In the genomic region with DNA sequence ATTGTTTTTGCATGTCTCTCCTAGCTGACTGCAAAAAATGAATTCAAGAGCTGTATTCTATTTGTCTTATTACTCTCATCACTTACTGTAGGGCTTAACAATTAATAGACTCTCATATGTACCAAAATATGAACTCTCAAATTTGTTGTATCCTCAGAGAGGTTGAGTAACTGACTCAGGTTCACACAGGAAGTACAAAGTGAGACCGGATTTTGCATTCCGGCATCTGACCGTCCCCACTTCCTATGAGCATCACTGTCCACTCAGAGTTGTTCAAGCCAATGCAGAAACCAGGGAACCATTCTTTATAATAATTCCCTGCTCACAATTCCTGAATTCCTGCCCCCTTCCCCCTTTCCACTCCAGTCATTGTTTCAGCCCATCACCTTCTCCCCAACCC, we compare ENCODE assay signal across 15 cellular contexts.
A peak's percentile ranks its signal among the peaks of the same experiment; 100 is the strongest.
DNase-seq lines count a peak whose midpoint lies in the region; ATAC-seq lines count a peak whose summit lies in the region.
"Had no signal": no experiment of that assay in that cellular context is flagged by ENCODE, and none has a peak within 500 bp of the region (broad histone marks: within the 10 kb centered on the region; RNA-seq: fewer than 3 reads in every experiment).

No MANE protein-coding gene starts in this region.

- in situ Hi-C loops in ACHN (cut with HindIII; ENCODE audit: low pct_ligation_motif_present, low pct_unique_long_range_greater_than_20kb, low sequenced_read_pairs): no loop called here

- H3K9me3 ChIP-seq in effector memory CD4-positive, alpha-beta T cell (ENCODE audit: control insufficient read depth, low read length): no peaks in the 10 kb centered on the region
- H3K9me3 ChIP-seq: SJSA1 had no signal

- peaks cover 36% of the 10 kb centered on the region for H3K4me1 ChIP-seq in effector memory CD4-positive, alpha-beta T cell (ENCODE audit: control insufficient read depth, insufficient read depth, low read length, poor library complexity, severe bottlenecking)

- no peaks in the 10 kb centered on the region for H3K9me3 Mint-ChIP-seq in T-helper 1 cell treated with Interleukin-12 subunit alpha and Interleukin-12 subunit beta and Interleukin-4 antibody, amounts not matched to agents 30 μg/mL and 1 μg/mL, for 36 hours
- H3K9me3 Mint-ChIP-seq in stimulated activated naive CD8-positive, alpha-beta T cell treated with anti-CD3 and anti-CD28 coated beads, Interleukin-15, amount 100 ng/mL, for 72 hours: no peaks in the 10 kb centered on the region

- no peak overlapping the region for H3K4me3 ChIP-seq in effector memory CD4-positive, alpha-beta T cell (ENCODE audit: insufficient read depth, low read depth, low read length, poor library complexity, severe bottlenecking)
- H3K4me3 ChIP-seq: lung, SJSA1 had no signal

- H3K4me1 Mint-ChIP-seq in T-helper 1 cell treated with Interleukin-12 subunit alpha and Interleukin-12 subunit beta and Interleukin-4 antibody, amounts not matched to agents 30 μg/mL and 1 μg/mL, for 36 hours (ENCODE audit: low read depth): peaks cover 53% of the 10 kb centered on the region
- H3K4me1 Mint-ChIP-seq in stimulated activated naive CD8-positive, alpha-beta T cell treated with anti-CD3 and anti-CD28 coated beads, Interleukin-15, amount 100 ng/mL, for 72 hours: peaks cover 86% of the 10 kb centered on the region

- peak overlapping the region; percentile 84 for H3K27ac Mint-ChIP-seq in T-helper 1 cell treated with Interleukin-12 subunit alpha and Interleukin-12 subunit beta and Interleukin-4 antibody, amounts not matched to agents 30 μg/mL and 1 μg/mL, for 36 hours
- peak overlapping the region; percentile 87 to 89 for H3K27ac Mint-ChIP-seq in stimulated activated naive CD8-positive, alpha-beta T cell treated with anti-CD3 and anti-CD28 coated beads, Interleukin-15, amount 100 ng/mL, for 72 hours

- H3K27me3 Mint-ChIP-seq in T-helper 1 cell treated with Interleukin-12 subunit alpha and Interleukin-12 subunit beta and Interleukin-4 antibody, amounts not matched to agents 30 μg/mL and 1 μg/mL, for 36 hours (ENCODE audit: low read depth): no peaks in the 10 kb centered on the region
- no peaks in the 10 kb centered on the region for H3K27me3 Mint-ChIP-seq in stimulated activated naive CD8-positive, alpha-beta T cell treated with anti-CD3 and anti-CD28 coated beads, Interleukin-15, amount 100 ng/mL, for 72 hours

- peaks cover 27% of the 10 kb centered on the region for H3K36me3 Mint-ChIP-seq in T-helper 1 cell treated with Interleukin-12 subunit alpha and Interleukin-12 subunit beta and Interleukin-4 antibody, amounts not matched to agents 30 μg/mL and 1 μg/mL, for 36 hours (ENCODE audit: low read depth)

- no peaks in the 10 kb centered on the region for H3K27me3 ChIP-seq in effector memory CD4-positive, alpha-beta T cell (replicated peaks; ENCODE audit: control insufficient read depth, insufficient read depth, low read length, poor library complexity, severe bottlenecking)
- H3K27me3 ChIP-seq: SJSA1 had no signal

- DNase-seq in stimulated activated CD4-positive, alpha-beta T cell treated with anti-CD3 and anti-CD28 coated beads, Interleukin-15, amount 100 ng/mL, for 24 hours: peak; percentile 33
- DNase-seq in stimulated activated CD4-positive, alpha-beta T cell treated with anti-CD3 and anti-CD28 coated beads, Interleukin-4, amount 100 ng/mL, for 4 hours: no peak
- DNase-seq in effector memory CD4-positive, alpha-beta T cell: no peak
- DNase-seq in stimulated activated naive CD8-positive, alpha-beta T cell treated with anti-CD3 and anti-CD28 coated beads, Interleukin-15, amount 100 ng/mL, for 72 hours: no peak
- no peak for DNase-seq in NCI-H526 treated with DMSO at 0.1 percent for 48 hours (lab: John Stamatoyannopoulos, UW)
- no peak for DNase-seq in ACHN
- DNase-seq: anterior cingulate cortex, foreskin melanocyte, NCI-H1436, PC-3 had no signal

- peak overlapping the region; percentile 38 for H3K27ac ChIP-seq in effector memory CD4-positive, alpha-beta T cell (ENCODE audit: insufficient read depth, low read length, poor library complexity, severe bottlenecking)
- H3K27ac ChIP-seq: HL-60, SJSA1 had no signal

- H3K36me3 ChIP-seq in effector memory CD4-positive, alpha-beta T cell (ENCODE audit: control insufficient read depth, insufficient read depth, low read length): no peaks in the 10 kb centered on the region
- H3K36me3 ChIP-seq: SJSA1 had no signal

- peak overlapping the region; percentile 71 for H3K4me3 Mint-ChIP-seq in T-helper 1 cell treated with Interleukin-12 subunit alpha and Interleukin-12 subunit beta and Interleukin-4 antibody, amounts not matched to agents 30 μg/mL and 1 μg/mL, for 36 hours
- H3K4me3 Mint-ChIP-seq in stimulated activated naive CD8-positive, alpha-beta T cell treated with anti-CD3 and anti-CD28 coated beads, Interleukin-15, amount 100 ng/mL, for 72 hours: peak overlapping the region; percentile 81 to 86

- ATAC-seq in stimulated activated naive CD8-positive, alpha-beta T cell treated with anti-CD3 and anti-CD28 coated beads, Interleukin-15, amount 100 ng/mL, for 72 hours: peak; percentile 28
- ATAC-seq in GM18909 (IDR thresholded peaks at IDR 0.05; ENCODE audit: poor library complexity, unreplicated experiment): no peak
